Comparison of ENCODE assay signal across 1 cellular context in the genomic region with DNA sequence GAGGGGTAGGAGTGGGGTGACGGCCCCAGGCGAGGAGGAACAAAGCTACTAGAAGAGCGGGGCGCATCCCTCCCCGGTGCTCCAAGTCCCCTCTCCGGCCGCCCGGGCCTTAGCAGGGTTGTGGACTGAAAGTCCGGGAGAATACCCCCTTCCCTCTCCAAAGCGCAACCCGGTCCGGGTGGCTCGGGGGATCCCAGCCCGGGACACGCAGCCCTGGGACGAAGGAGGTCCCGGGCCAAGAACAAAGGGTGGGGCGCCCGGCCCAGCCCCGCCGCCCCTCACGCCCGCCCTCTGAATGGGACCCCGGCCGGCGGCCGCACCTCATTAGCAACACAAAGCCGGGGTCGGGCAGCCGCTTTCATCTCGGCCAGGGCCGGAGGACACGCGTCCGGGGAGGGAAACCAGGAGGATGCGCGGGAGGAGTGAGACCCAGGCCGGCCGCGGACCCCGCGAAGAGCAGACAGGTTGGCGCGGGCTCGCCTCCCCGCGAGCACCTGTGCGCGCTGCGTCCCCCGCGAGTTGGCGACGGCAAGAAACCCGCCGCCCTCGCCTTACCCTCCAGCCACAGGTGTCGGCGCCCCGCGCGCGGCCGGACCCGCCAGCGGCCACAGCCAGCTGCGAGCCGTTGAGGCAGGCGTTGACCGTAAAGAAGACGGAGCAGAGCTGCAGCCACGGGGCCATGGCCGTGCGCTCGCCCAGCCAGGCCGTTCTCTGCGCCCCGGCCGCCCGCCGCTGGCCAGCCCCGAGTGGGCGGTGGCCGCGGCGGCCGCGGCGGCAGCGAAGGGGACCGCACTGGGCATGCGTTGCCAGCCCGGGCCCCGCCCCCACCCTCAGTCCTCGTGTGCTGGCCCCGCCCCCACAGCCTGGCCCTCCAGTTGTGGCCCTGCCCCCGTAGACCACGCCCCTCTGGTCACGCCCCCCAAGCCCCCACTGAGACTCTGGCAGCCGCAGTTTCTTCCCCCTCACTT.
TF ChIP-seq lines count a peak whose summit lies in the region.

IL17RD (minus strand) TSS at position 748 of the 968 bp plus-strand sequence; CDS start at position 681, 67 bp downstream.

TF ChIP-seq in K562, 482 proteins besides CTCF, POLR2A, EP300 and RAD21 (continued from another document):
- TF ChIP-seq ZBTB7A (IDR thresholded peaks at IDR 0.05; ENCODE audit: borderline replicate concordance, control insufficient read depth, low read depth, low read length) (peak; percentile 35; the same call in 1 of the 2 replicates), NCOA4 (IDR thresholded peaks at IDR 0.05; ENCODE audit: partially characterized antibody) (no peak), POLR2AphosphoS5 (IDR thresholded peaks at IDR 0.05; ENCODE audit: control insufficient read depth, insufficient read depth, low read depth, low read length) (no peak), ETS2 (tag; IDR thresholded peaks at IDR 0.05; ENCODE audit: borderline replicate concordance, poor library complexity, severe bottlenecking) (no peak), ZNF584 (CRISPR knock-in tag; IDR thresholded peaks at IDR 0.05; ENCODE audit: low read depth) (no peak), KDM5B (IDR thresholded peaks at IDR 0.05; ENCODE audit: insufficient replicate concordance, low read depth, low read length) (no peak), RBM39 (optimal IDR thresholded peaks at IDR 0.05; ENCODE audit: low read depth, low read length) (no peak), NRF1 (conservative IDR thresholded peaks at IDR 0.05 in 1 of 2, IDR thresholded peaks at IDR 0.05 in 1 of 2) (peak; percentile 67 to 76; a peak in 3 of 4 replicates), RBM34 (IDR thresholded peaks at IDR 0.05; ENCODE audit: borderline replicate concordance, insufficient read depth, low read length) (0 out of 2 replicates have a peak, but pooled peaks have one; percentile 34), KDM2B (CRISPR knock-in tag; IDR thresholded peaks at IDR 0.05) (peak; percentile 68; the same call in 1 of the 2 replicates), HNRNPH1 (optimal IDR thresholded peaks at IDR 0.05; ENCODE audit: low read depth, low read length) (no peak)
- TF ChIP-seq, protein P1, sequence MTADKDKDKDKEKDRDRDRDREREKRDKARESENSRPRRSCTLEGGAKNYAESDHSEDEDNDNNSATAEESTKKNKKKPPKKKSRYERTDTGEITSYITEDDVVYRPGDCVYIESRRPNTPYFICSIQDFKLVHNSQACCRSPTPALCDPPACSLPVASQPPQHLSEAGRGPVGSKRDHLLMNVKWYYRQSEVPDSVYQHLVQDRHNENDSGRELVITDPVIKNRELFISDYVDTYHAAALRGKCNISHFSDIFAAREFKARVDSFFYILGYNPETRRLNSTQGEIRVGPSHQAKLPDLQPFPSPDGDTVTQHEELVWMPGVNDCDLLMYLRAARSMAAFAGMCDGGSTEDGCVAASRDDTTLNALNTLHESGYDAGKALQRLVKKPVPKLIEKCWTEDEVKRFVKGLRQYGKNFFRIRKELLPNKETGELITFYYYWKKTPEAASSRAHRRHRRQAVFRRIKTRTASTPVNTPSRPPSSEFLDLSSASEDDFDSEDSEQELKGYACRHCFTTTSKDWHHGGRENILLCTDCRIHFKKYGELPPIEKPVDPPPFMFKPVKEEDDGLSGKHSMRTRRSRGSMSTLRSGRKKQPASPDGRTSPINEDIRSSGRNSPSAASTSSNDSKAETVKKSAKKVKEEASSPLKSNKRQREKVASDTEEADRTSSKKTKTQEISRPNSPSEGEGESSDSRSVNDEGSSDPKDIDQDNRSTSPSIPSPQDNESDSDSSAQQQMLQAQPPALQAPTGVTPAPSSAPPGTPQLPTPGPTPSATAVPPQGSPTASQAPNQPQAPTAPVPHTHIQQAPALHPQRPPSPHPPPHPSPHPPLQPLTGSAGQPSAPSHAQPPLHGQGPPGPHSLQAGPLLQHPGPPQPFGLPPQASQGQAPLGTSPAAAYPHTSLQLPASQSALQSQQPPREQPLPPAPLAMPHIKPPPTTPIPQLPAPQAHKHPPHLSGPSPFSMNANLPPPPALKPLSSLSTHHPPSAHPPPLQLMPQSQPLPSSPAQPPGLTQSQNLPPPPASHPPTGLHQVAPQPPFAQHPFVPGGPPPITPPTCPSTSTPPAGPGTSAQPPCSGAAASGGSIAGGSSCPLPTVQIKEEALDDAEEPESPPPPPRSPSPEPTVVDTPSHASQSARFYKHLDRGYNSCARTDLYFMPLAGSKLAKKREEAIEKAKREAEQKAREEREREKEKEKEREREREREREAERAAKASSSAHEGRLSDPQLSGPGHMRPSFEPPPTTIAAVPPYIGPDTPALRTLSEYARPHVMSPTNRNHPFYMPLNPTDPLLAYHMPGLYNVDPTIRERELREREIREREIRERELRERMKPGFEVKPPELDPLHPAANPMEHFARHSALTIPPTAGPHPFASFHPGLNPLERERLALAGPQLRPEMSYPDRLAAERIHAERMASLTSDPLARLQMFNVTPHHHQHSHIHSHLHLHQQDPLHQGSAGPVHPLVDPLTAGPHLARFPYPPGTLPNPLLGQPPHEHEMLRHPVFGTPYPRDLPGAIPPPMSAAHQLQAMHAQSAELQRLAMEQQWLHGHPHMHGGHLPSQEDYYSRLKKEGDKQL (CRISPR knock-in tag; IDR thresholded peaks at IDR 0.05; ENCODE audit: borderline replicate concordance): no peak
